ENCODE assay signal across 9 cellular contexts in the genomic region with DNA sequence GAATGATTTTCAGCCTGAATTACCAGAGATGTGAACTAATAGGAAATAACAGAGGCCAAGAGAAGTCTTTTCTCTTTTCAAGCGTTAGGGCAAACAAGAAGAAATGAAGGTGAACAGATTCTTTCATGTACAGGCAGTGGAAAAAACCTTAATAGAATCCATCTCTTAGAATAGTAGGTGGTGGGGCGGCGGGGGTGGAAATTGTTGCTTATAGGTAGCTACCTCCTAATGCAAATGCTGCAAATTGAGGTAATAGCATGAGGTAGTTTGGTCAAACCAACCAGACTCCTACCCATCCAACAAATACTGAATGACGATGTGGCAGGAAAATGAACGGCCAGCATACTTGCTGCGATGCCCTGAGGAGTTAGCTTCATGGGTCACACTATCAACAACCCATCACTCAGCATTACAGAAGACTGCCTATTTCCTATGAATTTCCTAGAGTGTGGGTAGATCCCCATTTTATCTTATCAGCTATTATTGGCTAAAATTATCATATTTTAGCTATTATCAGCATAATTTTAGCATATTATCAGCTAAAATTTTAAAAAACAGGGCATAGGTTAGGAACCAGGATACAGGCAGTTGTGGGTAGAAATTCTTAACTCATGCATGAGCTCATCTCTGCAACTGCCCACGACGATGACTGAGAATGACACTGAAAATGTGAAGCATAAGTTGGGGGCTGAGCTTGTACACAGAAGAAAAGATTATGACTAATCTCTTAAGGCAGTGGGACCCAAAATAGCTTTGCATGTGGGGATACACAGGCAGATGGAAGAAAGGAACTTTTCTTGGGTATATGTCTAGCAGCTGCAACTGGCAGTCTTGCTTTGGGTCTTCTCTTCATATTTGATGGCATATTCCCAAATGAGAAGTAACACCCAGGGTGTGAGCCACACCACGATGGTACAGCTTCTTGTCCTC.
DNase-seq lines count a peak whose midpoint lies in the region; ATAC-seq and TF ChIP-seq lines count a peak whose summit lies in the region.
"Had no signal": no experiment of that assay in that cellular context is flagged by ENCODE, and none has a peak within 500 bp of the region (broad histone marks: within the 10 kb centered on the region; RNA-seq: fewer than 3 reads in every experiment).

No MANE protein-coding gene starts in this region.

- DNase-seq in GM12865 (ENCODE audit: low read depth): peak; percentile 82
- DNase-seq in MG63: peak; percentile 1
- DNase-seq in head of caudate nucleus: peak in 41 of 42 donors; percentile 35 to 91 (median 71)
- DNase-seq in globus pallidus (ENCODE audit: low spot score): no peak
- DNase-seq in naive thymus-derived CD4-positive, alpha-beta T cell: no peak
- DNase-seq in C1 segment of cervical spinal cord (lab: John Stamatoyannopoulos, UW): no peak
- no peak for DNase-seq in NCI-H446 (lab: John Stamatoyannopoulos, UW)

- H3K27ac Mint-ChIP-seq in naive thymus-derived CD4-positive, alpha-beta T cell: peak overlapping the region in 1 of 9 donors; percentile 41

- POLR2A ChIA-PET in naive thymus-derived CD4-positive, alpha-beta T cell (lab: Charles Lee): interaction anchor here (0.6 to 1.3 kb wide), 2 partner anchors 14 to 462 kb away, joined by 3 to 4 read pairs; no protein-coding TSS in a partner anchor

- intact Hi-C loops in head of caudate nucleus (cut with DNase I): no loop called here
- intact Hi-C loops in naive thymus-derived CD4-positive, alpha-beta T cell (cut with micrococcal nuclease): no loop called here

- CTCF ChIA-PET in naive thymus-derived CD4-positive, alpha-beta T cell (lab: Charles Lee): interaction anchor here (0.7 to 1.5 kb wide), 5 partner anchors 9 to 160 kb away, joined by 3 to 21 read pairs (median 5); no protein-coding TSS in a partner anchor

- TF ChIP-seq CTCF in GM12865 (IDR thresholded peaks at IDR 0.05; ENCODE audit: insufficient read depth, low read depth, low read length, missing control alignments): no peak

- peaks cover 21 to 62% (median 50%) of the 10 kb centered on the region in 5 donors for H3K36me3 Mint-ChIP-seq in naive thymus-derived CD4-positive, alpha-beta T cell

- no peaks in the 10 kb centered on the region for H3K4me1 ChIP-seq in naive thymus-derived CD4-positive, alpha-beta T cell (ENCODE audit: control insufficient read depth in 2 of 2, insufficient read depth in 2 of 2, low read length in 2 of 2)

- no peaks in the 10 kb centered on the region for H3K27me3 ChIP-seq in MG63
- H3K27me3 ChIP-seq in naive thymus-derived CD4-positive, alpha-beta T cell (ENCODE audit: control insufficient read depth in 2 of 2, insufficient read depth in 2 of 2, low read length in 2 of 2): no peaks in the 10 kb centered on the region

- H3K9me3 Mint-ChIP-seq in naive thymus-derived CD4-positive, alpha-beta T cell: peaks cover 0 to 2% (median 0%) of the 10 kb centered on the region in 11 donors

- ATAC-seq in GM21723 (IDR thresholded peaks at IDR 0.05; ENCODE audit: unreplicated experiment): peak; percentile 89
- no peak for ATAC-seq in naive thymus-derived CD4-positive, alpha-beta T cell

- no peak overlapping the region for H3K27ac ChIP-seq in naive thymus-derived CD4-positive, alpha-beta T cell (ENCODE audit: low read depth, low read length)
- H3K27ac ChIP-seq: KMS-11 had no signal

- peaks cover 0 to 16% (median 2%) of the 10 kb centered on the region in 7 donors for H3K4me1 Mint-ChIP-seq in naive thymus-derived CD4-positive, alpha-beta T cell

- no peak overlapping the region for H3K4me3 ChIP-seq in GM12865 (ENCODE audit: low read depth, low read length)
- no peak overlapping the region for H3K4me3 ChIP-seq in MG63
- H3K4me3 ChIP-seq in naive thymus-derived CD4-positive, alpha-beta T cell (ENCODE audit: low read length): no peak overlapping the region

- H3K27me3 Mint-ChIP-seq in naive thymus-derived CD4-positive, alpha-beta T cell: no peaks in the 10 kb centered on the region

- peaks cover 5% of the 10 kb centered on the region for H3K36me3 ChIP-seq in MG63
- H3K36me3 ChIP-seq in naive thymus-derived CD4-positive, alpha-beta T cell (ENCODE audit: control insufficient read depth in 2 of 3, insufficient read depth in 3 of 3, low read length in 3 of 3): peaks cover 21 to 87% (median 56%) of the 10 kb centered on the region in 3 experiments

- no peaks in the 10 kb centered on the region for H3K9me3 ChIP-seq in MG63
- no peaks in the 10 kb centered on the region for H3K9me3 ChIP-seq in naive thymus-derived CD4-positive, alpha-beta T cell (ENCODE audit: control insufficient read depth in 2 of 3, low read length in 3 of 3)

- H3K4me3 Mint-ChIP-seq in naive thymus-derived CD4-positive, alpha-beta T cell: no peak overlapping the region

Comparison
In these comparisons a context has a peak if more than half of its experiments do, and no peak if none do; other contexts are left out.
1. DNase-seq: peak in GM12865 (single experiment), MG63 (single experiment) and head of caudate nucleus (41 of 42); none in globus pallidus (single experiment), naive thymus-derived CD4-positive, alpha-beta T cell (0 of 9), C1 segment of cervical spinal cord (0 of 14) and NCI-H446 (0 of 2).